Comparison of ENCODE assay signal across 31 cellular contexts in genomic region chr11:62409831-62410230, GRCh38. TPM values are rescaled to one million over a fixed set of nuclear protein-coding genes. Genes with fewer than 3 reads are reported as not detected.
"Had no signal": no experiment of that assay in that cellular context is flagged by ENCODE, and none has a peak within 500 bp of the region (broad histone marks: within the 10 kb centered on the region; RNA-seq: fewer than 3 reads in every experiment).

No MANE protein-coding gene starts in this region.

- H3K36me3 ChIP-seq: gastroesophageal sphincter, pancreas, right atrium auricular region, stomach, thyroid gland, upper lobe of left lung, vagina had no signal

- H2AFZ ChIP-seq: hepatocyte had no signal

- DNase-seq: activated CD4-positive, alpha-beta T cell treated with anti-CD3 and anti-CD28 coated beads for 36 hours; activated CD4-positive, CD25-positive, alpha-beta regulatory T cell; activated effector memory CD4-positive, alpha-beta T cell treated with Interleukin-2 at 50 U/mL for 16 hours; activated naive CD4-positive, alpha-beta T cell treated with Interleukin-2 at 50 U/mL for 16 hours; activated T-cell treated with anti-CD3 and anti-CD28 coated beads for 4 hours; aorta; body of pancreas; cortex of kidney; effector memory CD8-positive, alpha-beta T cell; erythroblast; left cardiac atrium; left ventricle myocardium superior; nucleus accumbens; pancreas; stimulated activated CD4-positive, alpha-beta T cell treated with anti-CD3 and anti-CD28 coated beads, Interleukin-1b, Interleukin-23, amount 100 ng/mL, for 48 hours; stimulated activated naive B cell treated with anti-CD40 and anti-IgM and Interleukin-4, amounts not matched to agents 10 μg/mL and 1 μg/mL and 100 μg/mL, for 72 hours; stomach; thyroid gland; upper lobe of left lung had no signal

- H3K4me2 ChIP-seq: hepatocyte, smooth muscle cell had no signal

- H3K79me2 ChIP-seq: hepatocyte had no signal

- H3K9me3 ChIP-seq: body of pancreas, gastroesophageal sphincter, pancreas, right atrium auricular region, stomach, thyroid gland, upper lobe of left lung, vagina had no signal

- H3K27ac ChIP-seq: body of pancreas, gastroesophageal sphincter, hepatocyte, pancreas, right atrium auricular region, stomach, thyroid gland, upper lobe of left lung, vagina had no signal

- H3K27me3 ChIP-seq: body of pancreas, gastroesophageal sphincter, hepatocyte, pancreas, right atrium auricular region, stomach, thyroid gland, upper lobe of left lung, vagina had no signal

- H3K4me3 ChIP-seq: body of pancreas, gastroesophageal sphincter, hepatocyte, pancreas, right atrium auricular region, smooth muscle cell, stomach, thyroid gland, upper lobe of left lung, vagina had no signal

- H3K4me1 ChIP-seq: body of pancreas, pancreas, right atrium auricular region, thyroid gland, upper lobe of left lung had no signal

RNA-seq across cellular contexts. Expression of gene SCGB1A1, which starts 9.0 kb away (rescaled TPM):
- total RNA-seq: activated CD4-positive, alpha-beta T cell treated with anti-CD3 and anti-CD28 coated beads for 36 hours; aorta; body of pancreas; chondrocyte; fibroblast of lung; fibroblast of villous mesenchyme; gastroesophageal sphincter; hepatocyte; left cardiac atrium; left ventricle myocardium superior; lung microvascular endothelial cell; pulmonary artery endothelial cell; right atrium auricular region; smooth muscle cell; thyroid gland; vagina had no signal
- polyA plus RNA-seq: fibroblast of lung, hepatocyte, keratinocyte, neural cell, smooth muscle cell had no signal
